Comparison of ENCODE assay signal across 20 cellular contexts in the genomic region with DNA sequence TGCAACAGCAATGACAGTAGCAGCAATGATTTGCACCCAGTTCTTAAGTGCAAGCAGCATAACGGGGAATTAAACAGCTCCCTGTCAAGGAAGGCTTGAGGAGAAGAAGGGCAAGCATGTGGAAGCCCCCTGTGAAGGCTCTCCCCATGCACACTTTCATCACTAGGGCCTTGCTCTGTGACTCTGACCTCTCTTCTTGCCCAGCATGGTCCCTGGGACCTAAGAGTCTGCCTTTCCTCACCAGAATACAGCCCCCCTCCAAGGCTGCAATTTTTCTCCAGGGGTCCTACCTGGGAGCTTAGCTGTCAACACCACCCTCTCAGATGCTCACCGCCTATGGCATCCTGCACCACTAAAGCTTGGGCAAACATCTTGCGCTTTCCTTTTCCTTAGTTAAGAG.
A peak's percentile ranks its signal among the peaks of the same experiment; 100 is the strongest.
DNase-seq lines count a peak whose midpoint lies in the region; ATAC-seq, FAIRE-seq and TF ChIP-seq lines count a peak whose summit lies in the region.
"Had no signal": no experiment of that assay in that cellular context is flagged by ENCODE, and none has a peak within 500 bp of the region (broad histone marks: within the 10 kb centered on the region; RNA-seq: fewer than 3 reads in every experiment).

No MANE protein-coding gene starts in this region.

- peak overlapping the region; percentile 80 for H3K4me2 ChIP-seq in PC-3 (ENCODE audit: low read length)
- H3K4me2 ChIP-seq: GM23338 had no signal

- POLR2A ChIA-PET in PC-3 (lab: Charles Lee; ENCODE audit: unreplicated experiment), result no interaction called here

- no peak overlapping the region for H3K4me3 Mint-ChIP-seq in osteocyte (ENCODE audit: unreplicated experiment)
- H3K4me3 Mint-ChIP-seq: CD8-positive, alpha-beta T cell; GM23338; HFFc6 had no signal

- intact Hi-C loops in PC-3 (cut with micrococcal nuclease), result loop anchor here (1.0 to 10.0 kb wide), 9 partner anchors 31 to 211 kb away; partner anchors contain the start of gene ADAMTS15

- peak overlapping the region; percentile 97 for H3K27ac ChIP-seq in PC-3 (ENCODE audit: low read length)
- no peak overlapping the region for H3K27ac ChIP-seq in coronary artery

- no TSS peak for BruUV-seq in PC-3 (replicated peaks; lab: Mats Ljungman, UMichigan)

- peaks cover 74% of the 10 kb centered on the region for H3K4me1 ChIP-seq in PC-3 (ENCODE audit: insufficient read depth, low read length)

- no peak for ATAC-seq in PC-3
- ATAC-seq in HG03565 (IDR thresholded peaks at IDR 0.05; ENCODE audit: unreplicated experiment), result no peak
- ATAC-seq: CD8-positive, alpha-beta T cell had no signal

- H3K9me2 ChIP-seq in PC-3 (replicated peaks; ENCODE audit: low read length), result no peaks in the 10 kb centered on the region

- H3K36me3 Mint-ChIP-seq in osteocyte (ENCODE audit: unreplicated experiment), result no peaks in the 10 kb centered on the region
- H3K36me3 Mint-ChIP-seq: CD8-positive, alpha-beta T cell had no signal

- no peaks in the 10 kb centered on the region for H3K36me3 ChIP-seq in PC-3 (ENCODE audit: low read depth, low read length)

- TF ChIP-seq CTCF in PC-3 (conservative IDR thresholded peaks at IDR 0.05; ENCODE audit: low read depth, low read length) (no peak), coronary artery (IDR thresholded peaks at IDR 0.05) (no peak), osteocyte (IDR thresholded peaks at IDR 0.05) (no peak)

- DNase-seq in GM12892 (ENCODE audit: insufficient read length), result no peak
- DNase-seq in PC-3, result peak; percentile 43
- DNase-seq in coronary artery (ENCODE audit: low spot score), result peak; percentile 5
- no peak for DNase-seq in osteocyte (ENCODE audit: extremely low spot score, unreplicated experiment)
- no peak for DNase-seq in GM19238 (ENCODE audit: insufficient read length, low spot score)
- DNase-seq in cerebellum (ENCODE audit: low spot score), result no peak
- DNase-seq: CD8-positive, alpha-beta T cell; DMS79 treated with DMSO at 0.1 percent for 48 hours; HFFc6; MM.1S; NCI-H1105 treated with DMSO at 0.1 percent for 48 hours; NCI-H187 treated with DMSO at 0.1 percent for 48 hours; NCI-H446; NCI-H82 had no signal

- peaks cover 28% of the 10 kb centered on the region for H3K79me2 ChIP-seq in PC-3 (ENCODE audit: low read length)

- H3K4me1 Mint-ChIP-seq in osteocyte (ENCODE audit: unreplicated experiment), result peaks cover 74% of the 10 kb centered on the region

- peaks cover 17% of the 10 kb centered on the region for H3F3A ChIP-seq in PC-3 (ENCODE audit: low read length, unreplicated experiment)

- no peak for TF ChIP-seq POLR2A in GM12892 (IDR thresholded peaks at IDR 0.05; ENCODE audit: low read depth, low read length)

- H2AFZ ChIP-seq in PC-3 (ENCODE audit: low read length), result no peak overlapping the region

- no peaks in the 10 kb centered on the region for H3K9me3 ChIP-seq in PC-3 (ENCODE audit: low read length)

- no peaks in the 10 kb centered on the region for H4K20me1 ChIP-seq in PC-3 (ENCODE audit: low read length)

- peak overlapping the region; percentile 89 for H3K27ac Mint-ChIP-seq in osteocyte (ENCODE audit: unreplicated experiment)
- H3K27ac Mint-ChIP-seq: CD8-positive, alpha-beta T cell; GM23338 had no signal

- H3K27me3 ChIP-seq in PC-3 (ENCODE audit: low read length), result no peaks in the 10 kb centered on the region

- H3K4me3 ChIP-seq in PC-3 (ENCODE audit: low read length) (no peak overlapping the region), coronary artery (no peak overlapping the region)
- H3K4me3 ChIP-seq: GM23338 had no signal

- H3K9me3 Mint-ChIP-seq in osteocyte (ENCODE audit: unreplicated experiment), result no peaks in the 10 kb centered on the region
- H3K9me3 Mint-ChIP-seq: CD8-positive, alpha-beta T cell; GM23338; HFFc6 had no signal

- peak; percentile 46 for FAIRE-seq in GM12892 (lab: Jason Lieb, UNC)
- FAIRE-seq: D721Med, G401.6, GM12891, HepG2 had no signal

- CTCF ChIA-PET in PC-3 (lab: Charles Lee), result no interaction called here

- peak overlapping the region; percentile 93 for H3K9ac ChIP-seq in PC-3 (ENCODE audit: low read length)

- H3K27me3 Mint-ChIP-seq in osteocyte (ENCODE audit: unreplicated experiment), result no peaks in the 10 kb centered on the region

Comparison
In these comparisons a context has a peak if more than half of its experiments do, and no peak if none do; other contexts are left out.
1. DNase-seq: peak in PC-3 (single experiment) and coronary artery (single experiment); none in GM12892 (single experiment), osteocyte (single experiment), GM19238 (single experiment) and cerebellum (single experiment).